In the genomic region with DNA sequence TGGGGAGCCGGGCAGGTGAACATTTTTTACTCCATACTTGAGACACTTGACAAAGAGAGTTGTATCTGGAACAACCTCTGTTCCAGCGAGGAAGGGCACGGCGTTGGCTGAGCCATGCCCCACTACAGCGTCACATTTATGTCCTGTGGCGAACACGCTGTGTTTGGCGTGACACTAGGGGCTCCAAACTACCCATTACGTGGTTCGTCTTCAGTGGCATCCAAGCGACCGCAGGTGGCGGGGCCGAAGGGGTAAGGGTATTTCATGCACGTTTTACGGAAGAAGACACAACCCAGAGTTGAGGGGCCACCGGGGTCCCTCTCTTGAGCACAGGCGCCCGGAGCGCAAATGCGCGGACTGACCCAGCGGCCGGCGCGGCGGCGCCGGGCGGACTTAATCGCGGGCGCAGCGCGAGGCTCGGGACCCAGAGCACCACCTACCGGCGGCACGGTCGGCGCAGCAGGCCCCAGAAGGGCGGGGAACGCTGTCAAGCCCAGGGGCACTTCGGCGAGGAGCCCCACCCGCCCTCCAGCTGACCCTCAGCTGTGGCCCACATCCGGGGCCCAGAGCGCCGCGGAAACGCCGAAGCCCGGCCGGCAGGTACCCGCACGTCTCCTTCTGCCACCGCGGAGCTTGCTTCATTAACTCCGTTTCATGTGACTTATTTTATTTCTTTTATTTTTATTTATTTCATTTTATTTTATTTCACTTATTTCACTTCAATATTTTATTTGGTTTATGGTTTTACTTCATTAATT, we compare ENCODE assay signal across 7 cellular contexts. TPM values are rescaled to one million over a fixed set of nuclear protein-coding genes. Genes with fewer than 3 reads are reported as not detected.
DNase-seq lines count a peak whose midpoint lies in the region; ATAC-seq, FAIRE-seq and TF ChIP-seq lines count a peak whose summit lies in the region.

No MANE protein-coding gene starts in this region.

- peak; percentile 91 for DNase-seq in GM13976 (ENCODE audit: low spot score)
- DNase-seq in NCI-H1105 (lab: John Stamatoyannopoulos, UW): peak; percentile 49
- DNase-seq in T-helper 2 cell treated with Interferon-gamma antibody and Interleukin-4, amounts not matched to agents 5 μg/mL and 100 μg/mL, for 36 hours (ENCODE audit: low spot score): peak; percentile 74
- DNase-seq in GM12878 (ENCODE audit: low read depth, low spot score): peak; percentile 26
- DNase-seq in iPS DF 6.9 (ENCODE audit: low read depth, low spot score): peak; percentile 84
- DNase-seq in skeletal muscle cell (ENCODE audit: low read depth): peak; percentile 28

- CTCF ChIA-PET in GM12878 (lab: Yijun Ruan, JAX): interaction anchor here (0.6 to 2.4 kb wide), 28 partner anchors 8 to 670 kb away, joined by 3 to 13 read pairs (median 3); a partner anchor contains a TSS

- POLR2A ChIA-PET in GM12878 (lab: Charles Lee): no interaction called here

- H3K9me3 ChIP-seq in GM12878 (replicated peaks; ENCODE audit: control insufficient read depth, insufficient read depth, low read length) (no peaks in the 10 kb centered on the region), iPS DF 6.9 (ENCODE audit: control insufficient read depth, insufficient read depth, low read length) (no peaks in the 10 kb centered on the region)

- TF ChIP-seq CTCF in GM13976 (IDR thresholded peaks at IDR 0.05; ENCODE audit: borderline replicate concordance, control extremely low read depth, extremely low read depth, insufficient read depth, missing control alignments) (peak; percentile 96), GM12878 (IDR thresholded peaks at IDR 0.05 in 2 of 3, conservative IDR thresholded peaks at IDR 0.05 in 1 of 3; ENCODE audit: control insufficient read depth in 2 of 3, extremely low read depth in 1 of 3, insufficient read depth in 1 of 3, low read depth in 3 of 3, low read length in 3 of 3) (peak; percentile 77 to 87 (median 86))

- RAD21 ChIA-PET in GM12878 (lab: Charles Lee; ENCODE audit: unreplicated experiment): interaction anchor here (0.6 to 1.6 kb wide), 7 partner anchors 18 to 274 kb away, joined by 3 to 6 read pairs (median 4); no protein-coding TSS in a partner anchor

- WGBS in GM12878 (ENCODE audit: insufficient coverage, insufficient replicate concordance, low lambda C conversion rate, missing lambda C conversion rate): under 1% methylated on average over 59 of the region's 59 CpGs
- no CpG with 5 or more reads among the region's 59 CpGs for WGBS in iPS DF 6.9 (ENCODE audit: insufficient coverage, insufficient read length)

- H3K27me3 ChIP-seq in GM12878 (replicated peaks in 1 of 2; ENCODE audit: control insufficient read depth in 2 of 2, insufficient read depth in 2 of 2, low read length in 1 of 2) (no peaks in the 10 kb centered on the region), iPS DF 6.9 (ENCODE audit: control insufficient read depth, insufficient read depth, low read length) (no peaks in the 10 kb centered on the region)

- no peaks in the 10 kb centered on the region for H4K20me1 ChIP-seq in GM12878 (ENCODE audit: control insufficient read depth, insufficient read depth)

- SMC1A ChIA-PET in GM12878 (lab: Charles Lee; ENCODE audit: uncharacterized antibody, unreplicated experiment): interaction anchor here (0.7 to 1.5 kb wide), 7 partner anchors 10 to 323 kb away, joined by 3 to 4 read pairs (median 3); no protein-coding TSS in a partner anchor

- peak overlapping the region; percentile 100 for H3K4me2 ChIP-seq in GM12878 (ENCODE audit: control insufficient read depth, insufficient read depth)

- H3K4me3 Mint-ChIP-seq in T-helper 2 cell treated with Interferon-gamma antibody and Interleukin-4, amounts not matched to agents 5 μg/mL and 100 μg/mL, for 36 hours: peak overlapping the region; percentile 90

- H3K36me3 ChIP-seq in GM12878 (ENCODE audit: control insufficient read depth in 2 of 2, insufficient read depth in 2 of 2, low read length in 1 of 2) (no peaks in the 10 kb centered on the region; a peak in 1 of 4 replicates), iPS DF 6.9 (ENCODE audit: control insufficient read depth, insufficient read depth, low read length) (no peaks in the 10 kb centered on the region)

- no TSS peak for BruUV-seq in GM12878 (replicated peaks; lab: Mats Ljungman, UMichigan)

- no peaks in the 10 kb centered on the region for H3K9me3 Mint-ChIP-seq in T-helper 2 cell treated with Interferon-gamma antibody and Interleukin-4, amounts not matched to agents 5 μg/mL and 100 μg/mL, for 36 hours

- peak overlapping the region; percentile 90 for H2AFZ ChIP-seq in GM12878 (ENCODE audit: control insufficient read depth, low read depth, low read length)

- ATAC-seq in HG02678 (IDR thresholded peaks at IDR 0.05; ENCODE audit: unreplicated experiment): peak; percentile 95
- ATAC-seq in GM12878: peak; percentile 99

- peak; percentile 51 for TF ChIP-seq RAD21 in GM12878 (IDR thresholded peaks at IDR 0.05; ENCODE audit: insufficient read depth, low read depth, low read length)

- peak overlapping the region; percentile 54; the same call in 1 of the 2 replicates for H3K9ac ChIP-seq in GM12878 (ENCODE audit: control insufficient read depth, insufficient read depth, low read length)

- no peak for TF ChIP-seq EP300 in GM12878 (IDR thresholded peaks at IDR 0.05; ENCODE audit: borderline replicate concordance in 1 of 2, control insufficient read depth in 1 of 2, low read depth in 2 of 2, low read length in 2 of 2)

- H3K4me1 Mint-ChIP-seq in T-helper 2 cell treated with Interferon-gamma antibody and Interleukin-4, amounts not matched to agents 5 μg/mL and 100 μg/mL, for 36 hours (ENCODE audit: low read depth): peaks cover 3% of the 10 kb centered on the region

- no peak overlapping the region for H3K27ac ChIP-seq in GM12878 (ENCODE audit: control insufficient read depth, insufficient read depth)
- H3K27ac ChIP-seq in iPS DF 6.9 (ENCODE audit: low read length): peak overlapping the region; percentile 12

- peak overlapping the region; percentile 66 for H3K4me3 ChIP-seq in GM12878
- peak overlapping the region; percentile 44; the same call in 1 of the 2 replicates for H3K4me3 ChIP-seq in iPS DF 6.9 (ENCODE audit: low read length)
- peak overlapping the region; percentile 58 for H3K4me3 ChIP-seq in skeletal muscle cell (ENCODE audit: low read depth, low read length)

- no peaks in the 10 kb centered on the region for H3K79me2 ChIP-seq in GM12878 (ENCODE audit: control insufficient read depth, insufficient read depth, low read length)

- TF ChIP-seq POLR2A in GM12878 (IDR thresholded peaks at IDR 0.05; ENCODE audit: low read depth, low read length): no peak

- H3K4me1 ChIP-seq in GM12878 (ENCODE audit: control insufficient read depth, insufficient read depth, low read length) (no peaks in the 10 kb centered on the region), iPS DF 6.9 (ENCODE audit: control insufficient read depth, insufficient read depth, low read length) (peaks cover 4% of the 10 kb centered on the region; the same call in 1 of the 2 replicates)

- peaks cover 4% of the 10 kb centered on the region for H3K27me3 Mint-ChIP-seq in T-helper 2 cell treated with Interferon-gamma antibody and Interleukin-4, amounts not matched to agents 5 μg/mL and 100 μg/mL, for 36 hours (ENCODE audit: low read depth)

- FAIRE-seq in GM12878 (lab: Jason Lieb, UNC): no peak

- in situ Hi-C loops in GM13976 (cut with MboI; ENCODE audit: low sequenced_read_pairs, unreplicated experiment) (no loop called here), GM12878 (cut with MboI) (no loop called here)

- H3K27ac Mint-ChIP-seq in T-helper 2 cell treated with Interferon-gamma antibody and Interleukin-4, amounts not matched to agents 5 μg/mL and 100 μg/mL, for 36 hours: no peak overlapping the region

- intact Hi-C loops in GM12878 (cut with micrococcal nuclease; ENCODE audit: unreplicated experiment): loop anchor here (1.0 to 10.0 kb wide), 2 partner anchors 121 to 267 kb away; no protein-coding TSS in a partner anchor

- H3K36me3 Mint-ChIP-seq in T-helper 2 cell treated with Interferon-gamma antibody and Interleukin-4, amounts not matched to agents 5 μg/mL and 100 μg/mL, for 36 hours (ENCODE audit: low read depth): peaks cover 4% of the 10 kb centered on the region

TF ChIP-seq in GM12878, 131 proteins besides CTCF, POLR2A, EP300 and RAD21 (continues in another document):
- TF ChIP-seq PAX5 (IDR thresholded peaks at IDR 0.05; ENCODE audit: borderline replicate concordance, low read depth, low read length): no peak
- TF ChIP-seq STAT1 (conservative IDR thresholded peaks at IDR 0.05): no peak
- peak; percentile 42; the same call in 1 of the 2 replicates for TF ChIP-seq DPF2 (IDR thresholded peaks at IDR 0.05)
- no peak for TF ChIP-seq ZNF622 (IDR thresholded peaks at IDR 0.05)
- peak; percentile 54; the same call in 1 of the 2 replicates for TF ChIP-seq SMC3 (IDR thresholded peaks at IDR 0.05; ENCODE audit: borderline replicate concordance, low read length)
- TF ChIP-seq HDAC2 (IDR thresholded peaks at IDR 0.05): peak; percentile 81; the same call in 1 of the 2 replicates
- peak; percentile 46; the same call in 1 of the 2 replicates for TF ChIP-seq IKZF1 (conservative IDR thresholded peaks at IDR 0.05)
- peak; percentile 86; the same call in 1 of the 2 replicates for TF ChIP-seq SMARCA5 (IDR thresholded peaks at IDR 0.05)
- TF ChIP-seq ZNF24 (IDR thresholded peaks at IDR 0.05): 0 out of 2 replicates have a peak, but pooled peaks have one; percentile 23
- TF ChIP-seq GATAD2B (conservative IDR thresholded peaks at IDR 0.05; ENCODE audit: low read depth): peak; percentile 73
- TF ChIP-seq BHLHE40 (IDR thresholded peaks at IDR 0.05; ENCODE audit: borderline replicate concordance in 1 of 2, low read depth in 2 of 2, low read length in 1 of 2): peak; percentile 53 to 72; a peak in 3 of 4 replicates
- TF ChIP-seq BRCA1 (IDR thresholded peaks at IDR 0.05; ENCODE audit: low read depth, low read length): no peak

RNA-seq across cellular contexts. Expression of a gene that starts 36.4 kb away (rescaled TPM):
- 0.10 and 0.12 TPM in 2 replicates for total RNA-seq in GM12878 (2013; cell fraction: nucleolus; rRNA removed)
- total RNA-seq in GM12878 (2014; rRNA removed): 0.17 and 0.27 TPM in 2 replicates
- total RNA-seq in GM12878 (2014; rRNA removed; fragmentation: Illumina TruSeq; extraction: Trizol): 0.18 and 0.27 TPM in 2 replicates
- 0.48 and 0.69 TPM in 2 replicates for total RNA-seq in GM12878 (2021)
- 0.05 TPM for polyA plus RNA-seq in GM12878 (2011; ENCODE audit: low read depth)
- polyA plus RNA-seq in GM12878 (2011; rRNA removed): 1.8 and 1.9 TPM in 2 replicates
- polyA plus RNA-seq in GM12878 (2011; cell fraction: cytosol; rRNA removed): 1.2 and 1.3 TPM in 2 replicates
- polyA plus RNA-seq in GM12878 (2011; cell fraction: nucleus; rRNA removed): 2.0 and 2.9 TPM in 2 replicates
- polyA plus RNA-seq in GM12878 (2012): 0.03 TPM in 2 replicates
- 0.16 and 0.24 TPM in 2 replicates for polyA plus RNA-seq in GM12878 (2014; fragmentation: Illumina TruSeq; extraction: Trizol)
- under 1 TPM; 0.02 to 0.08 TPM for polyA plus RNA-seq in GM12878 (2014; fragmentation: Nextera tagmentation; extraction: Ambion mirVana)
- polyA plus RNA-seq in GM12878 (2014; rRNA removed): 0.14 and 0.16 TPM in 2 replicates
- under 1 TPM; 0.04 to 0.09 TPM for polyA plus RNA-seq in GM12878 (2016; fragmentation: Nextera tagmentation; extraction: Ambion mirVana)
- 4.8 and 5.0 TPM in 2 replicates for polyA minus RNA-seq in GM12878 (2011; rRNA and poly(A)+ RNA removed)
- 2.7 and 2.8 TPM in 2 replicates for polyA minus RNA-seq in GM12878 (2011; cell fraction: cytosol; rRNA and poly(A)+ RNA removed)
- 3.3 and 6.1 TPM in 2 replicates for polyA minus RNA-seq in GM12878 (2011; cell fraction: nucleus; rRNA and poly(A)+ RNA removed)

Comparison
In these comparisons a context has a peak if more than half of its experiments do, and no peak if none do; other contexts are left out.
1. DNase-seq: peak in every context shown above with its lines; median percentile 91 in GM13976; 84 in iPS DF 6.9; 74 in T-helper 2 cell treated with Interferon-gamma antibody and Interleukin-4, amounts not matched to agents 5 μg/mL and 100 μg/mL, for 36 hours; 49 in NCI-H1105; 28 in skeletal muscle cell; 26 in GM12878.